ENCODE assay signal across 2 cellular contexts in genomic region chr2:8191427-8191826, GRCh38.
TF ChIP-seq lines count a peak whose summit lies in the region.

No MANE protein-coding gene starts in this region.

TF ChIP-seq in IMR-90, 13 proteins besides CTCF, POLR2A, EP300 and RAD21:
- TF ChIP-seq CEBPB (IDR thresholded peaks at IDR 0.05; ENCODE audit: low read depth, low read length) = 0 out of 2 replicates have a peak, but pooled peaks have one; percentile 13
- no peak for TF ChIP-seq CHD1 (IDR thresholded peaks at IDR 0.05; ENCODE audit: low read depth, low read length)
- no peak for TF ChIP-seq NFE2L2 (IDR thresholded peaks at IDR 0.05; ENCODE audit: low read depth, low read length)
- TF ChIP-seq MAZ (IDR thresholded peaks at IDR 0.05; ENCODE audit: borderline replicate concordance, low read depth, low read length) = no peak
- TF ChIP-seq USF2 (IDR thresholded peaks at IDR 0.05; ENCODE audit: low read depth, low read length) = no peak

TF ChIP-seq in H1, 55 proteins besides CTCF, POLR2A, EP300 and RAD21:
- TF ChIP-seq YY1 (IDR thresholded peaks at IDR 0.05; ENCODE audit: low read depth, low read length) (no peak), E2F6 (IDR thresholded peaks at IDR 0.05) (no peak), POU5F1 (IDR thresholded peaks at IDR 0.05; ENCODE audit: low read depth, low read length) (no peak), SRF (IDR thresholded peaks at IDR 0.05; ENCODE audit: low read depth, low read length) (no peak), KDM4A (IDR thresholded peaks at IDR 0.05; ENCODE audit: low read depth, low read length, severe bottlenecking) (no peak), SIX5 (IDR thresholded peaks at IDR 0.05; ENCODE audit: low read depth, low read length) (no peak), CBX5 (IDR thresholded peaks at IDR 0.05; ENCODE audit: low read depth, low read length) (no peak), RFX5 (IDR thresholded peaks at IDR 0.05; ENCODE audit: borderline replicate concordance, low read depth, low read length) (no peak), RNF2 (IDR thresholded peaks at IDR 0.05; ENCODE audit: borderline replicate concordance, low read depth, low read length, missing control alignments, poor library complexity, severe bottlenecking) (no peak), CHD7 (IDR thresholded peaks at IDR 0.05; ENCODE audit: insufficient replicate concordance, low read length) (no peak), RXRA (IDR thresholded peaks at IDR 0.05; ENCODE audit: insufficient read depth, low read depth, low read length) (no peak), SIN3A (conservative IDR thresholded peaks at IDR 0.05 in 1 of 2, IDR thresholded peaks at IDR 0.05 in 1 of 2; ENCODE audit: low read depth in 1 of 2, low read length in 2 of 2) (no peak), ZNF274 (IDR thresholded peaks at IDR 0.05; ENCODE audit: borderline replicate concordance, extremely low read depth, low read length) (no peak), SIRT6 (IDR thresholded peaks at IDR 0.05; ENCODE audit: low read length) (no peak), TEAD4 (IDR thresholded peaks at IDR 0.05; ENCODE audit: low read depth, low read length) (no peak), ATF3 (IDR thresholded peaks at IDR 0.05; ENCODE audit: insufficient read depth, low read depth, low read length) (no peak), USF2 (IDR thresholded peaks at IDR 0.05; ENCODE audit: low read length) (no peak), POLR2AphosphoS5 (IDR thresholded peaks at IDR 0.05; ENCODE audit: low read depth, low read length) (no peak), JUND (IDR thresholded peaks at IDR 0.05; ENCODE audit: low read length) (no peak)
